ENCODE assay signal across 9 cellular contexts in genomic region chr16:10039220-10040096, GRCh38.
DNase-seq lines count a peak whose midpoint lies in the region; ATAC-seq, FAIRE-seq and TF ChIP-seq lines count a peak whose summit lies in the region.
"Had no signal": no experiment of that assay in that cellular context is flagged by ENCODE, and none has a peak within 500 bp of the region (broad histone marks: within the 10 kb centered on the region; RNA-seq: fewer than 3 reads in every experiment).

No MANE protein-coding gene starts in this region.

- H3K27me3 ChIP-seq in stomach (peaks cover 0 to 20% (median 0%) of the 10 kb centered on the region in 3 donors), spleen (replicated peaks in 1 of 7) (peaks cover 0 to 56% (median 4%) of the 10 kb centered on the region in 7 donors)

- H3K36me3 ChIP-seq in stomach: no peaks in the 10 kb centered on the region
- H3K36me3 ChIP-seq in spleen: no peaks in the 10 kb centered on the region
- H3K36me3 ChIP-seq: neutrophil had no signal

- POLR2A ChIA-PET in activated B cell treated with CpG ODN at 0.5 μM for 24 hours (lab: Charles Lee): no interaction called here

- H3K27ac ChIP-seq in stomach: peak overlapping the region in 1 of 5 donors; percentile 8
- no peak overlapping the region for H3K27ac ChIP-seq in spleen
- H3K27ac ChIP-seq: neutrophil had no signal

- TF ChIP-seq POLR2A in stomach (IDR thresholded peaks at IDR 0.05): no peak
- no peak for TF ChIP-seq POLR2A in spleen (IDR thresholded peaks at IDR 0.05)

- no peak overlapping the region for H3K27ac Mint-ChIP-seq in activated B cell treated with CpG ODN at 0.5 μM for 24 hours

- peaks cover 4% of the 10 kb centered on the region for H3K4me1 Mint-ChIP-seq in activated B cell treated with CpG ODN at 0.5 μM for 24 hours

- no peak for FAIRE-seq in GM19239 (lab: Jason Lieb, UNC)

- intact Hi-C loops in activated B cell treated with CpG ODN at 0.5 μM for 24 hours (cut with micrococcal nuclease) (no loop called here), stomach (cut with DNase I; ENCODE audit: low total_unique reads) (no loop called here), spleen (cut with DNase I; ENCODE audit: low total_unique reads) (no loop called here)

- no peaks in the 10 kb centered on the region for H3K36me3 Mint-ChIP-seq in activated B cell treated with CpG ODN at 0.5 μM for 24 hours (ENCODE audit: low read depth)

- TF ChIP-seq CTCF in activated B cell treated with CpG ODN at 0.5 μM for 24 hours (IDR thresholded peaks at IDR 0.05) (no peak), stomach (IDR thresholded peaks at IDR 0.05) (peak in 3 of 7 experiments; percentile 11 to 14 (median 12)), spleen (IDR thresholded peaks at IDR 0.05 in 8 of 11, conservative IDR thresholded peaks at IDR 0.05 in 3 of 11) (no peak)

- no peaks in the 10 kb centered on the region for H3K9me3 Mint-ChIP-seq in activated B cell treated with CpG ODN at 0.5 μM for 24 hours

- peaks cover 20% of the 10 kb centered on the region for H3K27me3 Mint-ChIP-seq in activated B cell treated with CpG ODN at 0.5 μM for 24 hours

- peak overlapping the region; percentile 24 to 39 (median 32) for H3K4me3 ChIP-seq in stomach
- no peak overlapping the region for H3K4me3 ChIP-seq in spleen

- WGBS in stomach, 5 donors: 7 to 15% (median 7%) methylated on average over 21 to 28 of the region's 28 CpGs
- 11 to 18% (median 11%) methylated on average over 24 to 28 of the region's 28 CpGs for WGBS in spleen, 5 donors

- peak; percentile 23 for DNase-seq in GM19239 (ENCODE audit: insufficient read length, low spot score)
- DNase-seq in activated B cell treated with CpG ODN at 0.5 μM for 24 hours: no peak
- peak; percentile 47 for DNase-seq in iPS DF 19.7 (ENCODE audit: low read depth, low spot score)
- no peak for DNase-seq in stomach
- no peak for DNase-seq in dedifferentiated amniotic fluid mesenchymal stem cell (ENCODE audit: extremely low spot score)
- DNase-seq in spleen: no peak

- ATAC-seq in activated B cell treated with CpG ODN at 0.5 μM for 24 hours (ENCODE audit: low read depth): no peak
- no peak for ATAC-seq in HG02610 (IDR thresholded peaks at IDR 0.05; ENCODE audit: unreplicated experiment)
- no peak for ATAC-seq in HG02642 (IDR thresholded peaks at IDR 0.05; ENCODE audit: poor library complexity, unreplicated experiment)

- TF ChIP-seq EP300 in stomach (IDR thresholded peaks at IDR 0.05): no peak

- peaks cover 0 to 6% (median 0%) of the 10 kb centered on the region in 4 donors for H3K9me3 ChIP-seq in stomach
- peaks cover 0 to 7% (median 0%) of the 10 kb centered on the region in 8 donors for H3K9me3 ChIP-seq in spleen
- H3K9me3 ChIP-seq: neutrophil had no signal

- CTCF ChIA-PET in activated B cell treated with CpG ODN at 0.5 μM for 24 hours (lab: Charles Lee): no interaction called here

- peak overlapping the region; percentile 29 for H3K4me3 Mint-ChIP-seq in activated B cell treated with CpG ODN at 0.5 μM for 24 hours

- peaks cover 0 to 14% (median 8%) of the 10 kb centered on the region in 4 donors for H3K4me1 ChIP-seq in stomach
- peaks cover 0 to 7% (median 2%) of the 10 kb centered on the region in 6 donors for H3K4me1 ChIP-seq in spleen

Comparison
In these comparisons a context has a peak if more than half of its experiments do, and no peak if none do; other contexts are left out.
1. DNase-seq: peak in GM19239 (single experiment) and iPS DF 19.7 (single experiment); none in activated B cell treated with CpG ODN at 0.5 μM for 24 hours (single experiment), stomach (single experiment), dedifferentiated amniotic fluid mesenchymal stem cell (single experiment) and spleen (single experiment).
2. H3K4me3 ChIP-seq: peak in stomach (4 of 4); none in spleen (0 of 8).